ENCODE assay signal across 1 cellular context in genomic region chr2:210558708-210559107, GRCh38.
TF ChIP-seq lines count a peak whose summit lies in the region.

No MANE protein-coding gene starts in this region.

TF ChIP-seq in H1, 55 proteins besides CTCF, POLR2A, EP300 and RAD21 (continued from another document):
- no peak for TF ChIP-seq ATF2 (IDR thresholded peaks at IDR 0.05; ENCODE audit: low read length)
- no peak for TF ChIP-seq EGR1 (IDR thresholded peaks at IDR 0.05; ENCODE audit: borderline replicate concordance, low read depth, low read length)
- no peak for TF ChIP-seq GABPA (IDR thresholded peaks at IDR 0.05; ENCODE audit: borderline replicate concordance, insufficient read depth, low read length)
- no peak for TF ChIP-seq RNF2 (IDR thresholded peaks at IDR 0.05; ENCODE audit: borderline replicate concordance, low read depth, low read length, missing control alignments, poor library complexity, severe bottlenecking)
- no peak for TF ChIP-seq MAFK (IDR thresholded peaks at IDR 0.05; ENCODE audit: low read depth, low read length)
- TF ChIP-seq YY1 (IDR thresholded peaks at IDR 0.05; ENCODE audit: low read depth, low read length), result no peak
- TF ChIP-seq BCL11A (IDR thresholded peaks at IDR 0.05; ENCODE audit: low read depth in 2 of 2, low read length in 2 of 2), result no peak
- TF ChIP-seq CHD7 (IDR thresholded peaks at IDR 0.05; ENCODE audit: insufficient replicate concordance, low read length), result no peak
- TF ChIP-seq TAF1 (IDR thresholded peaks at IDR 0.05; ENCODE audit: low read depth, low read length), result no peak
- TF ChIP-seq SP4 (IDR thresholded peaks at IDR 0.05; ENCODE audit: low read length), result no peak
- TF ChIP-seq TEAD4 (IDR thresholded peaks at IDR 0.05; ENCODE audit: low read depth, low read length), result no peak
- TF ChIP-seq CEBPB (IDR thresholded peaks at IDR 0.05; ENCODE audit: low read depth, low read length), result no peak
